ENCODE assay signal across 1 cellular context in genomic region chr12:107631715-107632114, GRCh38.
A peak's percentile ranks its signal among the peaks of the same experiment; 100 is the strongest.
TF ChIP-seq lines count a peak whose summit lies in the region.

No MANE protein-coding gene starts in this region.

TF ChIP-seq in HepG2, 621 proteins besides CTCF, POLR2A, EP300 and RAD21 (continued from another document and continues in another):
- TF ChIP-seq ZSCAN5A (CRISPR knock-in tag; IDR thresholded peaks at IDR 0.05; ENCODE audit: borderline replicate concordance) (no peak), ZNF121 (CRISPR knock-in tag; IDR thresholded peaks at IDR 0.05) (no peak), ZNF431 (CRISPR knock-in tag; IDR thresholded peaks at IDR 0.05; ENCODE audit: borderline replicate concordance, low read depth) (no peak), SMARCC2 (IDR thresholded peaks at IDR 0.05) (no peak), ZNF354B (CRISPR knock-in tag; IDR thresholded peaks at IDR 0.05) (no peak), ZBTB40 (IDR thresholded peaks at IDR 0.05) (no peak), ZBTB40 (CRISPR knock-in tag; IDR thresholded peaks at IDR 0.05) (no peak), BRD4 (CRISPR knock-in tag; IDR thresholded peaks at IDR 0.05) (no peak), SAFB2 (CRISPR knock-in tag; IDR thresholded peaks at IDR 0.05; ENCODE audit: borderline replicate concordance, low read depth) (no peak), FOXP1 (IDR thresholded peaks at IDR 0.05) (no peak), FOXP1 (CRISPR knock-in tag; IDR thresholded peaks at IDR 0.05) (peak; percentile 19), ZNF781 (CRISPR knock-in tag; IDR thresholded peaks at IDR 0.05; ENCODE audit: borderline replicate concordance, not compliant biosample characterization) (no peak), ZNF143 (CRISPR knock-in tag; IDR thresholded peaks at IDR 0.05) (no peak), PRDM15 (CRISPR knock-in tag; IDR thresholded peaks at IDR 0.05) (no peak), NR2F2 (IDR thresholded peaks at IDR 0.05; ENCODE audit: borderline replicate concordance, low read depth) (peak; percentile 32; the same call in 1 of the 2 replicates), MYNN (CRISPR knock-in tag; IDR thresholded peaks at IDR 0.05; ENCODE audit: low read depth) (no peak), GMEB2 (CRISPR knock-in tag; IDR thresholded peaks at IDR 0.05; ENCODE audit: low read depth) (no peak), HMGA1 (CRISPR knock-in tag; conservative IDR thresholded peaks at IDR 0.05) (no peak), DMTF1 (CRISPR knock-in tag; IDR thresholded peaks at IDR 0.05) (no peak), SRSF1 (optimal IDR thresholded peaks at IDR 0.05; ENCODE audit: low read depth, low read length) (no peak), HIVEP1 (CRISPR knock-in tag; IDR thresholded peaks at IDR 0.05) (no peak), NR2F1 (CRISPR knock-in tag; IDR thresholded peaks at IDR 0.05) (no peak), SCMH1 (CRISPR knock-in tag; IDR thresholded peaks at IDR 0.05; ENCODE audit: borderline replicate concordance) (no peak), ZBTB46 (CRISPR knock-in tag; IDR thresholded peaks at IDR 0.05; ENCODE audit: borderline replicate concordance) (no peak), GPBP1L1 (CRISPR knock-in tag; IDR thresholded peaks at IDR 0.05) (no peak), NCOA2 (CRISPR knock-in tag; IDR thresholded peaks at IDR 0.05) (peak; percentile 27; the same call in 1 of the 2 replicates), ZBTB7A (CRISPR knock-in tag; IDR thresholded peaks at IDR 0.05) (no peak), NCOR1 (IDR thresholded peaks at IDR 0.05; ENCODE audit: borderline replicate concordance, low read length) (no peak), ETV5 (CRISPR knock-in tag; IDR thresholded peaks at IDR 0.05; ENCODE audit: borderline replicate concordance) (peak; percentile 64; the same call in 1 of the 2 replicates), IKZF1 (IDR thresholded peaks at IDR 0.05) (no peak), NFE2L1 (CRISPR knock-in tag; IDR thresholded peaks at IDR 0.05; ENCODE audit: borderline replicate concordance) (no peak), SUZ12 (IDR thresholded peaks at IDR 0.05; ENCODE audit: low read depth, low read length) (no peak), KMT2B (CRISPR knock-in tag; IDR thresholded peaks at IDR 0.05) (no peak), TBX2 (CRISPR knock-in tag; IDR thresholded peaks at IDR 0.05; ENCODE audit: borderline replicate concordance) (peak; percentile 27; the same call in 1 of the 2 replicates), GPN1 (CRISPR knock-in tag; IDR thresholded peaks at IDR 0.05; ENCODE audit: borderline replicate concordance) (no peak), ZNF510 (CRISPR knock-in tag; IDR thresholded peaks at IDR 0.05; ENCODE audit: low read depth) (no peak), FOXP4 (CRISPR knock-in tag; IDR thresholded peaks at IDR 0.05) (peak; percentile 58), ZNF558 (CRISPR knock-in tag; IDR thresholded peaks at IDR 0.05; ENCODE audit: borderline replicate concordance) (no peak)
